8 cellular contexts compared by ENCODE assay signal in genomic region chr4:139975830-139976272, GRCh38.
A peak's percentile ranks its signal among the peaks of the same experiment; 100 is the strongest.
DNase-seq lines count a peak whose midpoint lies in the region; ATAC-seq and TF ChIP-seq lines count a peak whose summit lies in the region.

No MANE protein-coding gene starts in this region.

- no peaks in the 10 kb centered on the region for H3K36me3 ChIP-seq in mucosa of descending colon (ENCODE audit: low read depth)

- no peaks in the 10 kb centered on the region for H3K27me3 Mint-ChIP-seq in stimulated activated naive CD8-positive, alpha-beta T cell treated with anti-CD3 and anti-CD28 coated beads, Interleukin-15, Interleukin-2, amounts not matched to agents 100 ng/mL and 50 ng/mL, for 24 hours

- H3K9me3 ChIP-seq in mucosa of descending colon: no peaks in the 10 kb centered on the region

- H3K4me3 Mint-ChIP-seq in stimulated activated naive CD8-positive, alpha-beta T cell treated with anti-CD3 and anti-CD28 coated beads, Interleukin-15, Interleukin-2, amounts not matched to agents 100 ng/mL and 50 ng/mL, for 24 hours: no peak overlapping the region

- H3K36me3 Mint-ChIP-seq in stimulated activated naive CD8-positive, alpha-beta T cell treated with anti-CD3 and anti-CD28 coated beads, Interleukin-15, Interleukin-2, amounts not matched to agents 100 ng/mL and 50 ng/mL, for 24 hours (ENCODE audit: low read depth): no peaks in the 10 kb centered on the region

- intact Hi-C loops in mucosa of descending colon (cut with DNase I, micrococcal nuclease): no loop called here

- no peak for DNase-seq in stimulated activated naive CD8-positive, alpha-beta T cell treated with anti-CD3 and anti-CD28 coated beads, Interleukin-15, Interleukin-2, amounts not matched to agents 100 U/mL and 50 U/mL, for 24 hours
- DNase-seq in dedifferentiated amniotic fluid mesenchymal stem cell (ENCODE audit: extremely low spot score): peak; percentile 34
- DNase-seq in mucosa of descending colon: no peak
- no peak for DNase-seq in activated T-cell treated with anti-CD3 and anti-CD28 coated beads for 4 hours
- DNase-seq in islet precursor cell: no peak
- DNase-seq in NCI-H2227 treated with DMSO at 0.1 percent for 48 hours (lab: John Stamatoyannopoulos, UW): no peak

- TF ChIP-seq CTCF in mucosa of descending colon (IDR thresholded peaks at IDR 0.05): no peak

- no peak overlapping the region for H3K4me3 ChIP-seq in mucosa of descending colon

- no peaks in the 10 kb centered on the region for H3K9me3 Mint-ChIP-seq in stimulated activated naive CD8-positive, alpha-beta T cell treated with anti-CD3 and anti-CD28 coated beads, Interleukin-15, Interleukin-2, amounts not matched to agents 100 ng/mL and 50 ng/mL, for 24 hours

- H3K4me1 Mint-ChIP-seq in stimulated activated naive CD8-positive, alpha-beta T cell treated with anti-CD3 and anti-CD28 coated beads, Interleukin-15, Interleukin-2, amounts not matched to agents 100 ng/mL and 50 ng/mL, for 24 hours (ENCODE audit: low read depth): peaks cover 36% of the 10 kb centered on the region

- no peak for ATAC-seq in stimulated activated naive CD8-positive, alpha-beta T cell treated with anti-CD3 and anti-CD28 coated beads, Interleukin-15, Interleukin-2, amounts not matched to agents 100 U/mL and 50 U/mL, for 24 hours
- ATAC-seq in mucosa of descending colon (peak; percentile 76), HG03520 (IDR thresholded peaks at IDR 0.05; ENCODE audit: unreplicated experiment) (no peak)

- peak overlapping the region; percentile 39 for H3K27ac Mint-ChIP-seq in stimulated activated naive CD8-positive, alpha-beta T cell treated with anti-CD3 and anti-CD28 coated beads, Interleukin-15, Interleukin-2, amounts not matched to agents 100 ng/mL and 50 ng/mL, for 24 hours

- peaks cover 5% of the 10 kb centered on the region for H3K4me1 ChIP-seq in mucosa of descending colon (ENCODE audit: low read depth)
